ENCODE assay signal across 1 cellular context in the genomic region with DNA sequence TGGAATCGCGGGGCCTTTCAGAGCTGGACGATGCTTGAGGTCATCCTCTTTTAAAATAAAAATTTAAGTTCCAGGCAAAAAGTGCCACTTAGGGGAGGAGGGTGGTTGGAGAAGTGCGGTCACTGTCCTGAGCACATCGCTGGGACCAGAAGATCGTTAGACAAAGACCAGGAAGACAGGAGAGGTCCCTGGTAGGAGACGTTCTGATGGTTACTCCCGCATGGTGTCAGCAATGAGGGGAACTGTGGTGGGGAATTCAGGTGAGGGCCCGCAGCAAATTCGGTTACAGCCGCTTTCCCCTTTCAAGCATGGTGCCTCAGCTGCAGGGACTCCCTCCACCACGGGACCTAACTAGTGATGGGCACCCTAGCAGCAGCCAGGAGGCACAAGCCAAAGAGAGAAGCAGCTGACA.
TF ChIP-seq lines count a peak whose summit lies in the region.

No MANE protein-coding gene starts in this region.

TF ChIP-seq in GM23338, 12 proteins besides CTCF, POLR2A, EP300 and RAD21 (continued from another document):
- TF ChIP-seq, protein P1, sequence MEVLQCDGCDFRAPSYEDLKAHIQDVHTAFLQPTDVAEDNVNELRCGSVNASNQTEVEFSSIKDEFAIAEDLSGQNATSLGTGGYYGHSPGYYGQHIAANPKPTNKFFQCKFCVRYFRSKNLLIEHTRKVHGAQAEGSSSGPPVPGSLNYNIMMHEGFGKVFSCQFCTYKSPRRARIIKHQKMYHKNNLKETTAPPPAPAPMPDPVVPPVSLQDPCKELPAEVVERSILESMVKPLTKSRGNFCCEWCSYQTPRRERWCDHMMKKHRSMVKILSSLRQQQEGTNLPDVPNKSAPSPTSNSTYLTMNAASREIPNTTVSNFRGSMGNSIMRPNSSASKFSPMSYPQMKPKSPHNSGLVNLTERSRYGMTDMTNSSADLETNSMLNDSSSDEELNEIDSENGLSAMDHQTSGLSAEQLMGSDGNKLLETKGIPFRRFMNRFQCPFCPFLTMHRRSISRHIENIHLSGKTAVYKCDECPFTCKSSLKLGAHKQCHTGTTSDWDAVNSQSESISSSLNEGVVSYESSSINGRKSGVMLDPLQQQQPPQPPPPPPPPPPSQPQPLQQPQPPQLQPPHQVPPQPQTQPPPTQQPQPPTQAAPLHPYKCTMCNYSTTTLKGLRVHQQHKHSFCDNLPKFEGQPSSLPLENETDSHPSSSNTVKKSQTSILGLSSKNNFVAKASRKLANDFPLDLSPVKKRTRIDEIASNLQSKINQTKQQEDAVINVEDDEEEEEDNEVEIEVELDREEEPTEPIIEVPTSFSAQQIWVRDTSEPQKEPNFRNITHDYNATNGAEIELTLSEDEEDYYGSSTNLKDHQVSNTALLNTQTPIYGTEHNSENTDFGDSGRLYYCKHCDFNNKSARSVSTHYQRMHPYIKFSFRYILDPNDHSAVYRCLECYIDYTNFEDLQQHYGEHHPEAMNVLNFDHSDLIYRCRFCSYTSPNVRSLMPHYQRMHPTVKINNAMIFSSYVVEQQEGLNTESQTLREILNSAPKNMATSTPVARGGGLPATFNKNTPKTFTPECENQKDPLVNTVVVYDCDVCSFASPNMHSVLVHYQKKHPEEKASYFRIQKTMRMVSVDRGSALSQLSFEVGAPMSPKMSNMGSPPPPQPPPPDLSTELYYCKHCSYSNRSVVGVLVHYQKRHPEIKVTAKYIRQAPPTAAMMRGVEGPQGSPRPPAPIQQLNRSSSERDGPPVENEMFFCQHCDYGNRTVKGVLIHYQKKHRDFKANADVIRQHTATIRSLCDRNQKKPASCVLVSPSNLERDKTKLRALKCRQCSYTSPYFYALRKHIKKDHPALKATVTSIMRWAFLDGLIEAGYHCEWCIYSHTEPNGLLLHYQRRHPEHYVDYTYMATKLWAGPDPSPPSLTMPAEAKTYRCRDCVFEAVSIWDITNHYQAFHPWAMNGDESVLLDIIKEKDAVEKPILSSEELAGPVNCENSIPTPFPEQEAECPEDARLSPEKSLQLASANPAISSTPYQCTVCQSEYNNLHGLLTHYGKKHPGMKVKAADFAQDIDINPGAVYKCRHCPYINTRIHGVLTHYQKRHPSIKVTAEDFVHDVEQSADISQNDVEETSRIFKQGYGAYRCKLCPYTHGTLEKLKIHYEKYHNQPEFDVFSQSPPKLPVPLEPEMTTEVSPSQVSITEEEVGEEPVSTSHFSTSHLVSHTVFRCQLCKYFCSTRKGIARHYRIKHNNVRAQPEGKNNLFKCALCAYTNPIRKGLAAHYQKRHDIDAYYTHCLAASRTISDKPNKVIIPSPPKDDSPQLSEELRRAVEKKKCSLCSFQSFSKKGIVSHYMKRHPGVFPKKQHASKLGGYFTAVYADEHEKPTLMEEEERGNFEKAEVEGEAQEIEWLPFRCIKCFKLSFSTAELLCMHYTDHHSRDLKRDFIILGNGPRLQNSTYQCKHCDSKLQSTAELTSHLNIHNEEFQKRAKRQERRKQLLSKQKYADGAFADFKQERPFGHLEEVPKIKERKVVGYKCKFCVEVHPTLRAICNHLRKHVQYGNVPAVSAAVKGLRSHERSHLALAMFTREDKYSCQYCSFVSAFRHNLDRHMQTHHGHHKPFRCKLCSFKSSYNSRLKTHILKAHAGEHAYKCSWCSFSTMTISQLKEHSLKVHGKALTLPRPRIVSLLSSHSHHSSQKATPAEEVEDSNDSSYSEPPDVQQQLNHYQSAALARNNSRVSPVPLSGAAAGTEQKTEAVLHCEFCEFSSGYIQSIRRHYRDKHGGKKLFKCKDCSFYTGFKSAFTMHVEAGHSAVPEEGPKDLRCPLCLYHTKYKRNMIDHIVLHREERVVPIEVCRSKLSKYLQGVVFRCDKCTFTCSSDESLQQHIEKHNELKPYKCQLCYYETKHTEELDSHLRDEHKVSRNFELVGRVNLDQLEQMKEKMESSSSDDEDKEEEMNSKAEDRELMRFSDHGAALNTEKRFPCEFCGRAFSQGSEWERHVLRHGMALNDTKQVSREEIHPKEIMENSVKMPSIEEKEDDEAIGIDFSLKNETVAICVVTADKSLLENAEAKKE (CRISPR knock-in tag; IDR thresholded peaks at IDR 0.05): no peak
- TF ChIP-seq, protein P2, sequence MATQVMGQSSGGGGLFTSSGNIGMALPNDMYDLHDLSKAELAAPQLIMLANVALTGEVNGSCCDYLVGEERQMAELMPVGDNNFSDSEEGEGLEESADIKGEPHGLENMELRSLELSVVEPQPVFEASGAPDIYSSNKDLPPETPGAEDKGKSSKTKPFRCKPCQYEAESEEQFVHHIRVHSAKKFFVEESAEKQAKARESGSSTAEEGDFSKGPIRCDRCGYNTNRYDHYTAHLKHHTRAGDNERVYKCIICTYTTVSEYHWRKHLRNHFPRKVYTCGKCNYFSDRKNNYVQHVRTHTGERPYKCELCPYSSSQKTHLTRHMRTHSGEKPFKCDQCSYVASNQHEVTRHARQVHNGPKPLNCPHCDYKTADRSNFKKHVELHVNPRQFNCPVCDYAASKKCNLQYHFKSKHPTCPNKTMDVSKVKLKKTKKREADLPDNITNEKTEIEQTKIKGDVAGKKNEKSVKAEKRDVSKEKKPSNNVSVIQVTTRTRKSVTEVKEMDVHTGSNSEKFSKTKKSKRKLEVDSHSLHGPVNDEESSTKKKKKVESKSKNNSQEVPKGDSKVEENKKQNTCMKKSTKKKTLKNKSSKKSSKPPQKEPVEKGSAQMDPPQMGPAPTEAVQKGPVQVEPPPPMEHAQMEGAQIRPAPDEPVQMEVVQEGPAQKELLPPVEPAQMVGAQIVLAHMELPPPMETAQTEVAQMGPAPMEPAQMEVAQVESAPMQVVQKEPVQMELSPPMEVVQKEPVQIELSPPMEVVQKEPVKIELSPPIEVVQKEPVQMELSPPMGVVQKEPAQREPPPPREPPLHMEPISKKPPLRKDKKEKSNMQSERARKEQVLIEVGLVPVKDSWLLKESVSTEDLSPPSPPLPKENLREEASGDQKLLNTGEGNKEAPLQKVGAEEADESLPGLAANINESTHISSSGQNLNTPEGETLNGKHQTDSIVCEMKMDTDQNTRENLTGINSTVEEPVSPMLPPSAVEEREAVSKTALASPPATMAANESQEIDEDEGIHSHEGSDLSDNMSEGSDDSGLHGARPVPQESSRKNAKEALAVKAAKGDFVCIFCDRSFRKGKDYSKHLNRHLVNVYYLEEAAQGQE (IDR thresholded peaks at IDR 0.05; ENCODE audit: unreplicated experiment): no peak
- TF ChIP-seq ZNF114 (CRISPR knock-in tag; IDR thresholded peaks at IDR 0.05) (no peak), POLR2AphosphoS5 (IDR thresholded peaks at IDR 0.05; ENCODE audit: low read depth) (no peak), NANOG (IDR thresholded peaks at IDR 0.05; ENCODE audit: borderline replicate concordance) (no peak), STAT1 (IDR thresholded peaks at IDR 0.05; ENCODE audit: unreplicated experiment) (no peak), ZNF331 (CRISPR knock-in tag; IDR thresholded peaks at IDR 0.05; ENCODE audit: low read depth) (no peak), EZH2 (IDR thresholded peaks at IDR 0.05; ENCODE audit: low read depth, unreplicated experiment) (no peak), EZH2phosphoT487 (IDR thresholded peaks at IDR 0.05; ENCODE audit: unreplicated experiment) (no peak), CREB1 (CRISPR knock-in tag; IDR thresholded peaks at IDR 0.05; ENCODE audit: low read depth) (no peak)
- TF ChIP-seq, protein P3, sequence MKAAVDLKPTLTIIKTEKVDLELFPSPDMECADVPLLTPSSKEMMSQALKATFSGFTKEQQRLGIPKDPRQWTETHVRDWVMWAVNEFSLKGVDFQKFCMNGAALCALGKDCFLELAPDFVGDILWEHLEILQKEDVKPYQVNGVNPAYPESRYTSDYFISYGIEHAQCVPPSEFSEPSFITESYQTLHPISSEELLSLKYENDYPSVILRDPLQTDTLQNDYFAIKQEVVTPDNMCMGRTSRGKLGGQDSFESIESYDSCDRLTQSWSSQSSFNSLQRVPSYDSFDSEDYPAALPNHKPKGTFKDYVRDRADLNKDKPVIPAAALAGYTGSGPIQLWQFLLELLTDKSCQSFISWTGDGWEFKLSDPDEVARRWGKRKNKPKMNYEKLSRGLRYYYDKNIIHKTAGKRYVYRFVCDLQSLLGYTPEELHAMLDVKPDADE (IDR thresholded peaks at IDR 0.05): no peak
